ENCODE assay signal across 9 cellular contexts in genomic region chr12:6430990-6431353, GRCh38. TPM values are rescaled to one million over a fixed set of nuclear protein-coding genes. Genes with fewer than 3 reads are reported as not detected.
DNase-seq lines count a peak whose midpoint lies in the region; ATAC-seq, FAIRE-seq and TF ChIP-seq lines count a peak whose summit lies in the region.
"Had no signal": no experiment of that assay in that cellular context is flagged by ENCODE, and none has a peak within 500 bp of the region (broad histone marks: within the 10 kb centered on the region; RNA-seq: fewer than 3 reads in every experiment).

No MANE protein-coding gene starts in this region.

- H3K4me3 Mint-ChIP-seq in Calu3 (ENCODE audit: low read depth, unreplicated experiment) = peak overlapping the region; percentile 66

- H3K36me3 ChIP-seq in SK-N-MC (ENCODE audit: insufficient read depth, low read length) = no peaks in the 10 kb centered on the region
- H3K36me3 ChIP-seq in esophagus squamous epithelium = no peaks in the 10 kb centered on the region
- H3K36me3 ChIP-seq in small intestine (ENCODE audit: control insufficient read depth in 2 of 2, insufficient read depth in 2 of 2, low read length in 2 of 2) = no peaks in the 10 kb centered on the region

- peak; percentile 14 for ATAC-seq in sciatic nerve
- no peak for ATAC-seq in HG03442 (IDR thresholded peaks at IDR 0.05; ENCODE audit: unreplicated experiment)

- CTCF ChIA-PET in Calu3 (lab: Charles Lee) = no interaction called here

- no peak for TF ChIP-seq POLR2A in esophagus squamous epithelium (IDR thresholded peaks at IDR 0.05)

- peak overlapping the region; percentile 13 for H3K9ac ChIP-seq in SK-N-MC (ENCODE audit: insufficient read length)

- WGBS in esophagus squamous epithelium, 2 donors = 38 to 47% methylated on average over 3 of the region's 3 CpGs
- 54 to 62% (median 57%) methylated on average over 3 of the region's 3 CpGs for WGBS in small intestine, 3 donors

- H3K4me1 Mint-ChIP-seq in Calu3 (ENCODE audit: low read depth, unreplicated experiment) = peaks cover 19% of the 10 kb centered on the region

- intact Hi-C loops in Calu3 (cut with micrococcal nuclease; ENCODE audit: unreplicated experiment) = no loop called here
- intact Hi-C loops in esophagus squamous epithelium (cut with DNase I) = no loop called here
- intact Hi-C loops in sciatic nerve (cut with DNase I) = no loop called here

- FAIRE-seq in small intestine (lab: Jason Lieb, UNC) = no peak

- H3K4me3 ChIP-seq in SK-N-MC = peak overlapping the region; percentile 41
- peak overlapping the region in 3 of 4 donors; percentile 13 to 53 (median 21) for H3K4me3 ChIP-seq in esophagus squamous epithelium
- no peak overlapping the region for H3K4me3 ChIP-seq in small intestine (ENCODE audit: low read depth in 1 of 2, low read length in 2 of 2)

- H3K27ac Mint-ChIP-seq in Calu3 (ENCODE audit: unreplicated experiment) = peak overlapping the region; percentile 68

- no TSS peak for BruUV-seq in Calu3 (replicated peaks; lab: Mats Ljungman, UMichigan)

- no peaks in the 10 kb centered on the region for H3K27me3 ChIP-seq in esophagus squamous epithelium
- no peaks in the 10 kb centered on the region for H3K27me3 ChIP-seq in small intestine (ENCODE audit: control insufficient read depth in 2 of 2, insufficient read depth in 2 of 2, low read length in 2 of 2)

- H3K4me1 ChIP-seq in esophagus squamous epithelium (peaks cover 16 to 32% (median 17%) of the 10 kb centered on the region in 3 donors), small intestine (ENCODE audit: control insufficient read depth in 2 of 2, insufficient read depth in 1 of 2, low read depth in 1 of 2, low read length in 1 of 2) (no peaks in the 10 kb centered on the region)

- TF ChIP-seq CTCF in Calu3 (IDR thresholded peaks at IDR 0.05; ENCODE audit: unreplicated experiment) (no peak), esophagus squamous epithelium (IDR thresholded peaks at IDR 0.05) (no peak)

- peaks cover 5% of the 10 kb centered on the region for H3K36me3 Mint-ChIP-seq in Calu3 (ENCODE audit: insufficient read depth, unreplicated experiment)

- no peak for DNase-seq in Calu3
- DNase-seq in SK-N-MC (ENCODE audit: low read depth, low spot score) = no peak
- DNase-seq in esophagus squamous epithelium (lab: John Stamatoyannopoulos, UW) = no peak
- DNase-seq in sciatic nerve (ENCODE audit: low spot score) = peak; percentile 26
- DNase-seq in NCI-H1694 treated with DMSO at 0.1 percent for 48 hours (lab: John Stamatoyannopoulos, UW) = no peak
- DNase-seq in activated CD4-positive, CD25-positive, alpha-beta regulatory T cell treated with anti-CD3 and anti-CD28 coated beads, Interleukin-2, amount 50 U/mL, for 72 hours = no peak
- DNase-seq in small intestine = no peak

- H3K27ac ChIP-seq in SK-N-MC = peak overlapping the region; percentile 53; the same call in 1 of the 2 replicates
- H3K27ac ChIP-seq in esophagus squamous epithelium = peak overlapping the region; percentile 74 to 91 (median 90)
- H3K27ac ChIP-seq in small intestine (ENCODE audit: low read depth in 1 of 2, low read length in 1 of 2) = peak overlapping the region in 1 of 2 donors; percentile 45

- H3K9me3 ChIP-seq in SK-N-MC (ENCODE audit: low read depth, low read length) (no peaks in the 10 kb centered on the region), esophagus squamous epithelium (no peaks in the 10 kb centered on the region), small intestine (ENCODE audit: control insufficient read depth, low read depth) (no peaks in the 10 kb centered on the region)

- no peaks in the 10 kb centered on the region for H3K9me3 Mint-ChIP-seq in Calu3 (ENCODE audit: low read depth, unreplicated experiment)

- H3K27me3 Mint-ChIP-seq in Calu3 (ENCODE audit: unreplicated experiment) = no peaks in the 10 kb centered on the region

RNA-seq across cellular contexts. Expression of gene CD27, which starts 13.8 kb away (rescaled TPM):
- total RNA-seq in Calu3 (2022) (not detected in 2 replicates), esophagus squamous epithelium (1 to 10 TPM in 3 of 4 donors, under 1 TPM in 1; 0.49 to 4.2 (median 2.9) TPM), sciatic nerve (0.58 TPM)
- polyA plus RNA-seq in small intestine = 10 to 100 TPM in 1 of 3 donors, 1 to 10 TPM in 1, under 1 TPM in 1; 0.45 to 16.2 (median 3.7) TPM
- total RNA-seq: pulmonary artery endothelial cell had no signal

RNA-seq across cellular contexts. Expression of gene TAPBPL, which starts 20.9 kb away (rescaled TPM):
- total RNA-seq in Calu3 (2022) = 28.0 and 32.7 TPM in 2 replicates
- 10 to 100 TPM in 3 of 4 donors, 1 to 10 TPM in 1; 7.7 to 25.6 (median 18.2) TPM for total RNA-seq in esophagus squamous epithelium
- 23.5 TPM for total RNA-seq in sciatic nerve
- 10 to 100 TPM; 26.4 to 38.6 (median 31.5) TPM for polyA plus RNA-seq in small intestine

RNA-seq across cellular contexts. Expression of gene VAMP1, which starts 39.5 kb away (rescaled TPM):
- total RNA-seq in Calu3 (2022) (5.0 and 7.4 TPM in 2 replicates), esophagus squamous epithelium (1 to 10 TPM; 1.2 to 9.1 (median 5.1) TPM), sciatic nerve (19.9 TPM)
- polyA plus RNA-seq in small intestine = 1 to 10 TPM; 1.6 to 5.8 (median 1.8) TPM

RNA-seq across cellular contexts. Expression of gene LTBR, which starts 47.0 kb away (rescaled TPM):
- total RNA-seq in Calu3 (2022) = 165 and 167 TPM in 2 replicates
- 100 to 1,000 TPM in 3 of 4 donors, 10 to 100 TPM in 1; 98.2 to 171 (median 136) TPM for total RNA-seq in esophagus squamous epithelium
- total RNA-seq in sciatic nerve = 99.7 TPM
- polyA plus RNA-seq in small intestine = 10 to 100 TPM; 56.5 to 80.9 (median 65.5) TPM

RNA-seq across cellular contexts. Expression of gene SCNN1A, which starts 55.6 kb away (rescaled TPM):
- total RNA-seq in Calu3 (2022) (36.5 and 53.5 TPM in 2 replicates), esophagus squamous epithelium (100 to 1,000 TPM in 3 of 4 donors, 10 to 100 TPM in 1; 88.9 to 266 (median 111) TPM), sciatic nerve (16.8 TPM)
- polyA plus RNA-seq in small intestine = 10 to 100 TPM; 12.3 to 18.9 (median 14.4) TPM

Comparison
In these comparisons a context has a peak if more than half of its experiments do, and no peak if none do; other contexts are left out.
1. H3K4me3 ChIP-seq: peak in SK-N-MC (single experiment) and esophagus squamous epithelium (3 of 4); none in small intestine (0 of 2).